Comparison of ENCODE assay signal across 8 cellular contexts in the genomic region with DNA sequence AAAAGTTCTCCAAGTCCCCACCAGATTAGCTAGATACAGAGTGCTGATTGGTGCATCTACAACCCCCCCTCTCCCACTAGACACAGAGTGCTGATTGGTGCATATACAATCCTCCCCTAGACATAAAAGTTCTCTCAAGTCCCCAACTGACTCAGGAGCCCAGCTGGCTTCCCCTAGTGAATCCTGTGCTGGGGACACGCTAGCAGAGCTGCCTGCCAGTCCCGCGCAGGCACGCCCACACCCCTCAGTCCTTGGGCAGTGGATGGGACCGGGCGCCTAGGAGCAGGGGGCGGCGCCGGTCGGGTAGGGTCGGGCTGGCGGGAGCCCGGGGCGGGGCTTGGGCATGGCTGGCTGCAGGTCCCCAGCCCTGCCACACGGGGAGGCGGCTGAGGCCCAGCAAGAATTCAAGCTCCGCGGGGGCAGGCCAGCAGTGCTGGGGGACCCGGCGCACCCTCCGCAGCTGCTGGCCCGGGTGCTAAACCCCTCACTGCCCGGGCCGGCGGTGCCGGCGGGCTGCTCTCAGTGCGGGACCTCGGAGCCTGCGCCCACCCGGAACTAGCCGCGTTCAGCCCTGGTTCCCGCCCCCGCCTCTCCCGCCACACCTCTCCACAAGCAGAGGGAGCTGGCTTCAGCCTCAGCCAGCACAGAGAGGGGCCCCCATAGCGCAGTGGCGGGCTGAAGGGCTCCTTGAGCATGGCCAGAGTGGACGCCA.
DNase-seq lines count a peak whose midpoint lies in the region; ATAC-seq and TF ChIP-seq lines count a peak whose summit lies in the region.

No MANE protein-coding gene starts in this region.

- H3K4me3 ChIP-seq in BE2C (ENCODE audit: low read depth, low read length), result peak overlapping the region; percentile 58
- peak overlapping the region; percentile 58 to 73 for H3K4me3 ChIP-seq in duodenal mucosa (ENCODE audit: low read depth in 1 of 2, low read length in 2 of 2)

- ATAC-seq in GM19023 (IDR thresholded peaks at IDR 0.05; ENCODE audit: unreplicated experiment) (peak; percentile 99), HG03159 (IDR thresholded peaks at IDR 0.05; ENCODE audit: unreplicated experiment) (peak; percentile 98)

- H3K9ac ChIP-seq in duodenal mucosa (ENCODE audit: low read depth in 1 of 2, low read length in 2 of 2), result peak overlapping the region; percentile 43 to 51

- no peaks in the 10 kb centered on the region for H3K9me3 ChIP-seq in BE2C
- no peaks in the 10 kb centered on the region for H3K9me3 ChIP-seq in duodenal mucosa (ENCODE audit: control insufficient read depth in 1 of 2, low read length in 2 of 2)

- peak; percentile 41 for TF ChIP-seq CTCF in BE2C (IDR thresholded peaks at IDR 0.05; ENCODE audit: low read depth, low read length)

- H3K27me3 ChIP-seq in BE2C, result no peaks in the 10 kb centered on the region
- no peaks in the 10 kb centered on the region for H3K27me3 ChIP-seq in duodenal mucosa (ENCODE audit: control insufficient read depth in 1 of 2, insufficient read depth in 2 of 2, low read length in 2 of 2)

- DNase-seq in BE2C, result peak; percentile 92
- peak; percentile 40 to 75 for DNase-seq in NCI-H446 (lab: John Stamatoyannopoulos, UW)
- DNase-seq in activated CD4-positive, alpha-beta T cell treated with anti-CD3 and anti-CD28 coated beads for 48 hours, result peak; percentile 84
- peak; percentile 49 for DNase-seq in medulla oblongata (ENCODE audit: extremely low spot score)
- peak; percentile 29 for DNase-seq in stimulated activated CD8-positive, alpha-beta memory T cell treated with anti-CD3 and anti-CD28 coated beads, Interleukin-15, amount 100 ng/mL, for 1 hour (ENCODE audit: low read depth)

- no peak overlapping the region for H3K27ac ChIP-seq in duodenal mucosa (ENCODE audit: low read depth, low read length)

- no peaks in the 10 kb centered on the region for H3K36me3 ChIP-seq in BE2C
- no peaks in the 10 kb centered on the region for H3K36me3 ChIP-seq in duodenal mucosa (ENCODE audit: control insufficient read depth in 1 of 2, insufficient read depth in 2 of 2, low read length in 2 of 2)

- H3K4me1 ChIP-seq in BE2C, result no peaks in the 10 kb centered on the region
- H3K4me1 ChIP-seq in duodenal mucosa (ENCODE audit: control insufficient read depth in 1 of 2, insufficient read depth in 2 of 2, low read length in 2 of 2), result peaks cover 0 to 9% of the 10 kb centered on the region in 2 donors

Comparison
In these comparisons a context has a peak if more than half of its experiments do, and no peak if none do; other contexts are left out.
1. DNase-seq: peak in every context shown above with its lines; median percentile 92 in BE2C; 84 in activated CD4-positive, alpha-beta T cell treated with anti-CD3 and anti-CD28 coated beads for 48 hours; 58 in NCI-H446; 49 in medulla oblongata; 29 in stimulated activated CD8-positive, alpha-beta memory T cell treated with anti-CD3 and anti-CD28 coated beads, Interleukin-15, amount 100 ng/mL, for 1 hour.